In the genomic region with DNA sequence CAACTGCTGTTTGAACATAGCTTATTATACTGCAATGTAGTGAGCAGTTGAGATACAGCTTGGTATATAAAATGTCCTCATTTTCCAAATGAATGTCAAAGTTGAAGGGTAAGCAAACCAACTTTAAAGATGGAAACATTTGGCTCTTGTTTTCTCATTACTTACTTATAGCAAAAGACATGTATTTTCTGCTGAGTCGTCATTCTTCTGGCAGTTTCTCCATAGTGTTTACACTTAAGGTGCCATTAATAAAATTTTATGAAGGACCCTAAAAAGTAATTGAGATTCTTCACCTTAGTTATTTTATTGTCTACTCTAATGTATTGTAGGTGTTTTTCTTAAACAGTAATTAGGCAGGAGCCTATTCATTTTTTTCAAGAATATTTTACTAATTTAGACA, we compare ENCODE assay signal across 20 cellular contexts.
DNase-seq lines count a peak whose midpoint lies in the region; ATAC-seq, FAIRE-seq and TF ChIP-seq lines count a peak whose summit lies in the region.
"Had no signal": no experiment of that assay in that cellular context is flagged by ENCODE, and none has a peak within 500 bp of the region (broad histone marks: within the 10 kb centered on the region; RNA-seq: fewer than 3 reads in every experiment).

No MANE protein-coding gene starts in this region.

- POLR2A ChIA-PET in A549 (lab: Yijun Ruan, JAX): no interaction called here
- POLR2A ChIA-PET in IMR-90 (lab: Charles Lee; ENCODE audit: unreplicated experiment): no interaction called here
- POLR2A ChIA-PET in H1 (lab: Charles Lee; ENCODE audit: partially characterized antibody): no interaction called here

- CTCF ChIA-PET in A549 (lab: Yijun Ruan, JAX): no interaction called here
- CTCF ChIA-PET in IMR-90 (lab: Yijun Ruan, JAX): no interaction called here
- CTCF ChIA-PET in H1 (lab: Charles Lee; ENCODE audit: partially characterized antibody): no interaction called here

- BruUV-seq in IMR-90 (replicated peaks; lab: Mats Ljungman, UMichigan): no TSS peak

- H3K4ac ChIP-seq in IMR-90 (ENCODE audit: low read depth, low read length) (no peak overlapping the region), H1 (replicated peaks; ENCODE audit: insufficient read length, low read depth, low read length) (no peak overlapping the region)

- H4K8ac ChIP-seq in IMR-90 (ENCODE audit: low read depth in 2 of 2, low read length in 2 of 2) (no peak overlapping the region), H1 (ENCODE audit: extremely low read depth, insufficient read depth, low read length) (no peak overlapping the region)

- no peak overlapping the region for H2BK5ac ChIP-seq in IMR-90 (ENCODE audit: low read depth, low read length, poor library complexity, severe bottlenecking)
- no peak overlapping the region for H2BK5ac ChIP-seq in H1 (ENCODE audit: low read depth, low read length)

- H3K9me3 ChIP-seq in A549: no peaks in the 10 kb centered on the region
- no peaks in the 10 kb centered on the region for H3K9me3 ChIP-seq in IMR-90 (ENCODE audit: control insufficient read depth, insufficient read depth, low read length)
- H3K9me3 ChIP-seq in H1 (ENCODE audit: insufficient read depth in 2 of 2, low read depth in 1 of 2, low read length in 1 of 2): no peaks in the 10 kb centered on the region
- H3K9me3 ChIP-seq: BLaER1 treated with 17β-estradiol and CSF1 and Interleukin-3, amounts not matched to agents 10 nM and 100 nM; Caco-2 had no signal

- dilution Hi-C loops in IMR-90 (cut with HindIII; ENCODE audit: low sequenced_read_pairs, unreplicated experiment): no loop called here

- H3K4me3 ChIP-seq in A549 (no peak overlapping the region), IMR-90 (ENCODE audit: insufficient read depth, low read depth, low read length) (no peak overlapping the region), H1 (ENCODE audit: extremely low read depth in 1 of 4, insufficient read depth in 2 of 4, low read depth in 3 of 4, low read length in 4 of 4) (no peak overlapping the region)
- H3K4me3 ChIP-seq: BLaER1 treated with 17β-estradiol and CSF1 and Interleukin-3, amounts not matched to agents 10 nM and 100 nM had no signal

- H3K4me1 ChIP-seq in A549 (no peaks in the 10 kb centered on the region), IMR-90 (ENCODE audit: control insufficient read depth, insufficient read depth, low read length) (no peaks in the 10 kb centered on the region), H1 (replicated peaks in 1 of 4; ENCODE audit: control insufficient read depth in 3 of 4, insufficient read depth in 4 of 4, low read length in 3 of 4) (no peaks in the 10 kb centered on the region)
- H3K4me1 ChIP-seq: Caco-2 had no signal

- no peak overlapping the region for H3K14ac ChIP-seq in IMR-90 (replicated peaks; ENCODE audit: low read depth, low read length)
- no peak overlapping the region for H3K14ac ChIP-seq in H1 (ENCODE audit: insufficient read length)

- H3K56ac ChIP-seq in IMR-90 (ENCODE audit: extremely low read depth, insufficient read depth, low read length) (no peak overlapping the region), H1 (replicated peaks; ENCODE audit: insufficient read length, low read depth, low read length) (no peak overlapping the region)

- H3K27me3 ChIP-seq in IMR-90 (ENCODE audit: control insufficient read depth, insufficient read depth, low read length): no peaks in the 10 kb centered on the region
- no peaks in the 10 kb centered on the region for H3K27me3 ChIP-seq in H1 (replicated peaks in 1 of 4; ENCODE audit: control insufficient read depth in 3 of 4, extremely low read depth in 1 of 4, insufficient read depth in 3 of 4, low read length in 3 of 4)
- H3K27me3 ChIP-seq: BLaER1 treated with 17β-estradiol and CSF1 and Interleukin-3, amounts not matched to agents 10 nM and 100 nM had no signal

- no peak overlapping the region for H3K4me2 ChIP-seq in A549
- no peak overlapping the region for H3K4me2 ChIP-seq in IMR-90 (ENCODE audit: low read depth, low read length)
- H3K4me2 ChIP-seq in H1 (ENCODE audit: insufficient read depth in 1 of 2, low read depth in 2 of 2, low read length in 2 of 2): no peak overlapping the region
- H3K4me2 ChIP-seq: BLaER1 treated with 17β-estradiol and CSF1 and Interleukin-3, amounts not matched to agents 10 nM and 100 nM had no signal

- H4K20me1 ChIP-seq in IMR-90 (ENCODE audit: insufficient read depth, low read length): peaks cover 15% of the 10 kb centered on the region
- H4K20me1 ChIP-seq in H1 (replicated peaks in 1 of 2; ENCODE audit: control insufficient read depth in 1 of 2, insufficient read depth in 2 of 2, low read length in 2 of 2): peaks cover 0 to 2% of the 10 kb centered on the region in 2 experiments
- H4K20me1 ChIP-seq: BLaER1 treated with 17β-estradiol and CSF1 and Interleukin-3, amounts not matched to agents 10 nM and 100 nM had no signal

- H3K79me1 ChIP-seq in IMR-90 (ENCODE audit: low read depth in 1 of 2, low read length in 2 of 2): peaks cover 3 to 22% of the 10 kb centered on the region in 2 experiments; a peak in 3 of 4 replicates
- no peaks in the 10 kb centered on the region; the same call in 1 of the 2 replicates for H3K79me1 ChIP-seq in H1 (ENCODE audit: low read depth, low read length)

- H3K18ac ChIP-seq in IMR-90 (ENCODE audit: low read depth, low read length): no peak overlapping the region
- no peak overlapping the region for H3K18ac ChIP-seq in H1 (ENCODE audit: extremely low read depth, low read length)

- no peak overlapping the region for H3K27ac ChIP-seq in A549
- H3K27ac ChIP-seq in IMR-90 (ENCODE audit: insufficient read depth, low read length): no peak overlapping the region
- no peak overlapping the region for H3K27ac ChIP-seq in H1 (ENCODE audit: low read depth, low read length)
- H3K27ac ChIP-seq: BLaER1 treated with 17β-estradiol and CSF1 and Interleukin-3, amounts not matched to agents 10 nM and 100 nM; C4-2B had no signal

- no peak for TF ChIP-seq POLR2A in A549 (IDR thresholded peaks at IDR 0.05; ENCODE audit: low read length)
- TF ChIP-seq POLR2A in IMR-90 (IDR thresholded peaks at IDR 0.05; ENCODE audit: low read depth, low read length): no peak
- no peak for TF ChIP-seq POLR2A in H1 (IDR thresholded peaks at IDR 0.05; ENCODE audit: control extremely low read depth in 1 of 2, low read depth in 2 of 2, low read length in 2 of 2)

- in situ Hi-C loops in IMR-90 (cut with MboI; ENCODE audit: low sequenced_read_pairs): no loop called here

- H4K5ac ChIP-seq in IMR-90 (ENCODE audit: low read depth, low read length) (no peak overlapping the region), H1 (ENCODE audit: insufficient read length, low read depth, low read length) (no peak overlapping the region)

- WGBS in A549 (ENCODE audit: missing lambda C conversion rate): 90% methylated on average over 1 of the region's 1 CpG
- whole genome bisulfite sequencing in IMR-90 (ENCODE audit: extremely low coverage in 2 of 2, insufficient read length in 1 of 2), 2 experiments: no CpG with 5 or more reads among the region's 1 CpG
- WGBS in H1 (ENCODE audit: extremely low coverage in 1 of 2, insufficient coverage in 1 of 2, insufficient read length in 1 of 2, insufficient replicate concordance in 2 of 2, low coverage in 1 of 2, low lambda C conversion rate in 2 of 2, missing lambda C conversion rate in 1 of 2), 2 experiments: 89% methylated on average over 1 of the region's 1 CpG; no CpG with 5 or more reads in 1 of the 2 experiments

- H2BK12ac ChIP-seq in H1 (ENCODE audit: low read depth, low read length): no peak overlapping the region

- peak; percentile 39 for FAIRE-seq in A549 (lab: Jason Lieb, UNC)
- no peak for FAIRE-seq in H1 (lab: Jason Lieb, UNC)
- FAIRE-seq: A204.1, D721Med, G401.6, GM12891, GM18507 had no signal

- TF ChIP-seq CTCF in A549 (IDR thresholded peaks at IDR 0.05): no peak
- TF ChIP-seq CTCF in IMR-90 (conservative IDR thresholded peaks at IDR 0.05; ENCODE audit: low read depth, low read length): no peak
- no peak for TF ChIP-seq CTCF in H1 (IDR thresholded peaks at IDR 0.05; ENCODE audit: control extremely low read depth in 1 of 3, insufficient read depth in 1 of 3, low read depth in 1 of 3, low read length in 3 of 3)

- no peak overlapping the region for H3K9ac ChIP-seq in IMR-90 (ENCODE audit: low read depth, low read length)
- H3K9ac ChIP-seq in H1 (replicated peaks in 1 of 4; ENCODE audit: extremely low read depth in 1 of 4, low read depth in 3 of 4, low read length in 3 of 4): no peak overlapping the region
- H3K9ac ChIP-seq: BLaER1 treated with 17β-estradiol and CSF1 and Interleukin-3, amounts not matched to agents 10 nM and 100 nM had no signal

- H2BK20ac ChIP-seq in IMR-90 (ENCODE audit: low read depth, low read length) (no peak overlapping the region), H1 (ENCODE audit: low read length) (no peak overlapping the region)

- no peak overlapping the region for H2AFZ ChIP-seq in IMR-90 (replicated peaks; ENCODE audit: low read length, poor library complexity)
- no peak overlapping the region for H2AFZ ChIP-seq in H1 (ENCODE audit: low read length)

- H2BK120ac ChIP-seq in IMR-90 (ENCODE audit: low read depth, low read length) (no peak overlapping the region), H1 (replicated peaks; ENCODE audit: low read depth, low read length) (no peak overlapping the region)

- no peak overlapping the region for H2BK15ac ChIP-seq in IMR-90 (ENCODE audit: low read depth, low read length)
- H2BK15ac ChIP-seq in H1 (ENCODE audit: low read length): no peak overlapping the region

- H3K23ac ChIP-seq in IMR-90 (ENCODE audit: low read depth, low read length): no peak overlapping the region
- no peak overlapping the region for H3K23ac ChIP-seq in H1 (ENCODE audit: insufficient read length)

- H3K36me3 ChIP-seq in IMR-90 (ENCODE audit: control insufficient read depth, insufficient read depth, low read length) (peaks cover 32% of the 10 kb centered on the region), H1 (ENCODE audit: control insufficient read depth in 2 of 4, insufficient read depth in 4 of 4, low read length in 3 of 4) (peaks cover 0 to 4% (median 4%) of the 10 kb centered on the region in 4 experiments; a peak in 3 of 8 replicates)
- H3K36me3 ChIP-seq: BLaER1 treated with 17β-estradiol and CSF1 and Interleukin-3, amounts not matched to agents 10 nM and 100 nM had no signal

- TF ChIP-seq EP300 in A549 (IDR thresholded peaks at IDR 0.05): no peak
- no peak for TF ChIP-seq EP300 in H1 (IDR thresholded peaks at IDR 0.05; ENCODE audit: borderline replicate concordance in 1 of 2, low read depth in 2 of 2, low read length in 2 of 2)

- intact Hi-C loops in IMR-90 (cut with micrococcal nuclease): no loop called here

- H4K91ac ChIP-seq in IMR-90 (ENCODE audit: insufficient read depth, low read depth, low read length) (no peak overlapping the region), H1 (replicated peaks; ENCODE audit: insufficient read length, low read length) (no peak overlapping the region)

- DNase-seq in A549 (ENCODE audit: low read depth in 1 of 2, low spot score in 1 of 2) (no peak), IMR-90 (no peak), H1 (ENCODE audit: low read depth in 1 of 2, low spot score in 2 of 2) (no peak)
- no peak for DNase-seq in stimulated activated CD4-positive, alpha-beta T cell treated with anti-CD3 and anti-CD28 coated beads, Interleukin-2, amount 100 ng/mL, for 48 hours
- no peak for DNase-seq in activated CD4-positive, CD25-positive, alpha-beta regulatory T cell (lab: John Stamatoyannopoulos, UW)
- DNase-seq: 8988T; AML-193; Caco-2; Calu3; CD4-positive, alpha-beta T cell; CD8-positive, alpha-beta T cell; DMS79 treated with DMSO at 0.1 percent for 48 hours; GF-D8 had no signal

- H3K79me2 ChIP-seq in H1 (ENCODE audit: control insufficient read depth in 1 of 2, insufficient read depth in 2 of 2, low read length in 2 of 2): no peaks in the 10 kb centered on the region

- H3K23me2 ChIP-seq in H1 (ENCODE audit: low read depth, low read length): no peaks in the 10 kb centered on the region

- no peak for TF ChIP-seq RAD21 in A549 (conservative IDR thresholded peaks at IDR 0.05 in 1 of 2, IDR thresholded peaks at IDR 0.05 in 1 of 2)
- no peak for TF ChIP-seq RAD21 in IMR-90 (IDR thresholded peaks at IDR 0.05; ENCODE audit: low read length)
- TF ChIP-seq RAD21 in H1 (IDR thresholded peaks at IDR 0.05 in 1 of 2, conservative IDR thresholded peaks at IDR 0.05 in 1 of 2; ENCODE audit: low read depth in 2 of 2, low read length in 2 of 2): no peak

- H2AK9ac ChIP-seq in IMR-90 (replicated peaks; ENCODE audit: low read depth, low read length, poor library complexity): no peak overlapping the region

- ATAC-seq in A549: no peak
- ATAC-seq in IMR-90 (ENCODE audit: low read depth): no peak
- ATAC-seq: CD8-positive, alpha-beta T cell had no signal

- peaks cover 16% of the 10 kb centered on the region; the same call in 1 of the 2 replicates for H3K9me1 ChIP-seq in IMR-90 (ENCODE audit: insufficient read depth, low read length)

- H2AK5ac ChIP-seq in IMR-90 (ENCODE audit: low read depth, low read length) (no peak overlapping the region), H1 (ENCODE audit: low read depth, low read length) (no peak overlapping the region)

Comparison
In these comparisons a context has a peak if more than half of its experiments do, and no peak if none do; other contexts are left out.
1. Of the 18 proteins assayed by ChIP-seq in both H1 and A549: peak only in H1: none; only in A549: none; in both: MAFK; in neither: 17.